8 cellular contexts compared by ENCODE assay signal in genomic region chr3:23865595-23866396, GRCh38. TPM values are rescaled to one million over a fixed set of nuclear protein-coding genes. Genes with fewer than 3 reads are reported as not detected.
DNase-seq lines count a peak whose midpoint lies in the region; FAIRE-seq and TF ChIP-seq lines count a peak whose summit lies in the region.

No MANE protein-coding gene starts in this region.

- TF ChIP-seq CTCF in HEK293 (tag by site-specific recombination; IDR thresholded peaks at IDR 0.05) (no peak), foreskin fibroblast (IDR thresholded peaks at IDR 0.05; ENCODE audit: low read depth, low read length) (no peak), progenitor cell of endocrine pancreas (IDR thresholded peaks at IDR 0.05; ENCODE audit: unreplicated experiment) (no peak), colonic mucosa (IDR thresholded peaks at IDR 0.05) (no peak)

- H3K27me3 ChIP-seq in colonic mucosa, result no peaks in the 10 kb centered on the region

- peaks cover 35% of the 10 kb centered on the region for H3K4me1 Mint-ChIP-seq in progenitor cell of endocrine pancreas (ENCODE audit: low read depth)

- FAIRE-seq in GM18507 (lab: Jason Lieb, UNC), result peak; percentile 69

- H3K4me1 ChIP-seq in HEK293 (ENCODE audit: control insufficient read depth, insufficient read depth, low read length), result no peaks in the 10 kb centered on the region; the same call in 1 of the 2 replicates
- H3K4me1 ChIP-seq in colonic mucosa, result peaks cover 7% of the 10 kb centered on the region

- POLR2A ChIA-PET in HEK293 (lab: Yijun Ruan, JAX), result interaction anchor here (1.4 kb wide), 1 partner anchor 51 kb away, joined by 5 read pairs; the partner anchor contains the start of genes NKIRAS1 and RPL15

- H3K36me3 Mint-ChIP-seq in progenitor cell of endocrine pancreas (ENCODE audit: insufficient read depth), result peaks cover 6% of the 10 kb centered on the region

- H3K4me3 ChIP-seq in HEK293 (ENCODE audit: low read depth, low read length) (no peak overlapping the region), foreskin fibroblast (ENCODE audit: low read depth in 1 of 2, low read length in 2 of 2) (no peak overlapping the region), colonic mucosa (no peak overlapping the region)

- peak overlapping the region in 1 of 2 donors; percentile 41 for H3K9ac ChIP-seq in colonic mucosa (ENCODE audit: low read depth in 2 of 2, low read length in 2 of 2)

- H3K27ac ChIP-seq in HEK293 (ENCODE audit: extremely low read depth, low read depth, low read length) (no peak overlapping the region), colonic mucosa (no peak overlapping the region)

- CTCF ChIA-PET in HEK293 (lab: Yijun Ruan, JAX), result interaction anchor here (0.7 to 1.0 kb wide), 3 partner anchors 20 to 187 kb away, joined by 3 to 6 read pairs (median 3); no protein-coding TSS in a partner anchor

- no peaks in the 10 kb centered on the region for H3K9me3 Mint-ChIP-seq in progenitor cell of endocrine pancreas (ENCODE audit: low read depth)

- H3K9me3 ChIP-seq in HEK293 (ENCODE audit: control insufficient read depth, insufficient read depth, low read depth, low read length) (no peaks in the 10 kb centered on the region), colonic mucosa (no peaks in the 10 kb centered on the region)

- H3K36me3 ChIP-seq in HEK293 (ENCODE audit: control insufficient read depth in 2 of 2, insufficient read depth in 1 of 2, low read length in 2 of 2), result peaks cover 0 to 10% of the 10 kb centered on the region in 2 experiments; a peak in 1 of 3 replicates
- no peaks in the 10 kb centered on the region for H3K36me3 ChIP-seq in colonic mucosa

- no peaks in the 10 kb centered on the region for H3K27me3 Mint-ChIP-seq in progenitor cell of endocrine pancreas

- peak overlapping the region; percentile 90 for H3K27ac Mint-ChIP-seq in progenitor cell of endocrine pancreas

- intact Hi-C loops in colonic mucosa (cut with DNase I), result no loop called here

- H3K4me3 Mint-ChIP-seq in progenitor cell of endocrine pancreas (ENCODE audit: low read depth), result peak overlapping the region; percentile 15

- no peak for DNase-seq in GM18507 (ENCODE audit: extremely low spot score, insufficient read length, low read depth)
- peak; percentile 75 for DNase-seq in NCI-H2029 (lab: John Stamatoyannopoulos, UW)
- DNase-seq in foreskin fibroblast, result peak; percentile 38 to 59
- no peak for DNase-seq in progenitor cell of endocrine pancreas (ENCODE audit: low spot score, unreplicated experiment)
- DNase-seq in T-helper 9 cell, result no peak
- DNase-seq in colonic mucosa, result no peak
- DNase-seq in RPMI8226, result no peak

TF ChIP-seq in HEK293, 187 proteins besides CTCF, POLR2A, EP300 and RAD21:
- TF ChIP-seq ZNF140 (tag by site-specific recombination; IDR thresholded peaks at IDR 0.05), result no peak
- TF ChIP-seq ZNF560 (tag by site-specific recombination; IDR thresholded peaks at IDR 0.05; ENCODE audit: borderline replicate concordance), result no peak
- TF ChIP-seq ZNF600 (tag by site-specific recombination; IDR thresholded peaks at IDR 0.05), result peak; percentile 49; the same call in 1 of the 2 replicates
- 0 out of 2 replicates have a peak, but pooled peaks have one; percentile 15 for TF ChIP-seq ZBTB8A (tag by site-specific recombination; IDR thresholded peaks at IDR 0.05)
- peak; percentile 63; the same call in 1 of the 2 replicates for TF ChIP-seq GLIS1 (tag by site-specific recombination; IDR thresholded peaks at IDR 0.05)
TF ChIP-seq in HEK293: peak in this region for 3.

RNA-seq across cellular contexts. Expression of gene NKIRAS1, which starts 51.0 kb away (rescaled TPM):
- total RNA-seq in progenitor cell of endocrine pancreas (8.5 and 9.5 TPM in 2 replicates), colonic mucosa (1 to 10 TPM; 2.6 to 5.4 TPM)

RNA-seq across cellular contexts. Expression of gene RPL15, which starts 51.1 kb away (rescaled TPM):
- total RNA-seq in progenitor cell of endocrine pancreas, result 1,859 and 1,922 TPM in 2 replicates
- total RNA-seq in colonic mucosa, result 1,000 to 10,000 TPM; 1,434 to 1,547 TPM

Comparison
In these comparisons a context has a peak if more than half of its experiments do, and no peak if none do; other contexts are left out.
1. DNase-seq: peak in NCI-H2029 (single experiment) and foreskin fibroblast (2 of 2); none in GM18507 (single experiment), progenitor cell of endocrine pancreas (single experiment), T-helper 9 cell (single experiment), colonic mucosa (single experiment) and RPMI8226 (single experiment).